7 cellular contexts compared by ENCODE assay signal in genomic region chr1:237386362-237387143, GRCh38.
DNase-seq lines count a peak whose midpoint lies in the region; ATAC-seq and TF ChIP-seq lines count a peak whose summit lies in the region.

No MANE protein-coding gene starts in this region.

- H3K27me3 Mint-ChIP-seq in WTC11 (ENCODE audit: low read depth) = no peaks in the 10 kb centered on the region
- peaks cover 6% of the 10 kb centered on the region for H3K27me3 Mint-ChIP-seq in activated naive CD4-positive, alpha-beta T cell treated with anti-CD3 and anti-CD28 coated beads for 36 hours (ENCODE audit: low read depth)

- H3K36me3 Mint-ChIP-seq in WTC11 = no peaks in the 10 kb centered on the region
- H3K36me3 Mint-ChIP-seq in activated naive CD4-positive, alpha-beta T cell treated with anti-CD3 and anti-CD28 coated beads for 36 hours (ENCODE audit: low read depth) = no peaks in the 10 kb centered on the region

- H3K27ac Mint-ChIP-seq in WTC11 = peak overlapping the region; percentile 55; the same call in 1 of the 2 replicates
- no peak overlapping the region for H3K27ac Mint-ChIP-seq in activated naive CD4-positive, alpha-beta T cell treated with anti-CD3 and anti-CD28 coated beads for 36 hours

- H3K9me3 Mint-ChIP-seq in WTC11 = no peaks in the 10 kb centered on the region
- no peaks in the 10 kb centered on the region for H3K9me3 Mint-ChIP-seq in activated naive CD4-positive, alpha-beta T cell treated with anti-CD3 and anti-CD28 coated beads for 36 hours

- DNase-seq in GM12864 (ENCODE audit: low read depth) (no peak), KG1 (lab: John Stamatoyannopoulos, UW) (peak; percentile 21), WTC11 (ENCODE audit: low spot score) (no peak), kidney tubule cell (ENCODE audit: low spot score) (peak; percentile 26)
- no peak for DNase-seq in stimulated activated CD4-positive, alpha-beta T cell treated with anti-CD3 and anti-CD28 coated beads, Interleukin-2, amount 100 ng/mL, for 24 hours
- no peak for DNase-seq in activated naive CD4-positive, alpha-beta T cell treated with anti-CD3 and anti-CD28 coated beads for 36 hours

- POLR2A ChIA-PET in WTC11 (lab: Charles Lee) = no interaction called here

- peaks cover 13% of the 10 kb centered on the region for H3K4me1 Mint-ChIP-seq in WTC11
- no peaks in the 10 kb centered on the region for H3K4me1 Mint-ChIP-seq in activated naive CD4-positive, alpha-beta T cell treated with anti-CD3 and anti-CD28 coated beads for 36 hours (ENCODE audit: low read depth)

- CTCF ChIA-PET in WTC11 (lab: Charles Lee) = interaction anchor here (0.6 to 1.9 kb wide), 18 partner anchors 47 to 719 kb away, joined by 3 to 15 read pairs (median 4); partner anchors contain the start of gene RYR2
- CTCF ChIA-PET in activated naive CD4-positive, alpha-beta T cell treated with anti-CD3 and anti-CD28 coated beads for 36 hours (lab: Charles Lee) = interaction anchor here (0.6 to 1.8 kb wide), 14 partner anchors 18 to 1795 kb away, joined by 3 to 9 read pairs (median 4); no protein-coding TSS in a partner anchor

- ATAC-seq in WTC11 (peak; percentile 67), GM19023 (IDR thresholded peaks at IDR 0.05; ENCODE audit: unreplicated experiment) (no peak)

- TF ChIP-seq CTCF in GM12864 (IDR thresholded peaks at IDR 0.05; ENCODE audit: low read depth, low read length, missing control alignments) = peak; percentile 62
- TF ChIP-seq CTCF in WTC11 (IDR thresholded peaks at IDR 0.05) = peak; percentile 47; the same call in 1 of the 2 replicates

- H3K4me3 Mint-ChIP-seq in WTC11 = no peak overlapping the region
- no peak overlapping the region for H3K4me3 Mint-ChIP-seq in activated naive CD4-positive, alpha-beta T cell treated with anti-CD3 and anti-CD28 coated beads for 36 hours

- H3K4me3 ChIP-seq in GM12864 (ENCODE audit: low read depth, low read length) = no peak overlapping the region

- intact Hi-C loops in activated naive CD4-positive, alpha-beta T cell treated with anti-CD3 and anti-CD28 coated beads for 36 hours (cut with micrococcal nuclease) = loop anchor here (1.0 to 10.0 kb wide), 5 partner anchors 176 to 1279 kb away; partner anchors contain the start of gene RYR2

TF ChIP-seq in WTC11, 78 proteins besides CTCF, POLR2A, EP300 and RAD21 (continues in another document):
- TF ChIP-seq ZNF671 (CRISPR knock-in tag; IDR thresholded peaks at IDR 0.05) (no peak), E2F5 (CRISPR knock-in tag; IDR thresholded peaks at IDR 0.05) (no peak), ZNF219 (CRISPR knock-in tag; IDR thresholded peaks at IDR 0.05; ENCODE audit: borderline replicate concordance) (no peak), ZBTB21 (CRISPR knock-in tag; IDR thresholded peaks at IDR 0.05; ENCODE audit: borderline replicate concordance) (no peak), CDX4 (CRISPR knock-in tag; IDR thresholded peaks at IDR 0.05; ENCODE audit: borderline replicate concordance) (no peak), HMGXB4 (CRISPR knock-in tag; IDR thresholded peaks at IDR 0.05) (no peak), ATF6 (CRISPR knock-in tag; IDR thresholded peaks at IDR 0.05) (no peak), MYBL2 (CRISPR knock-in tag; IDR thresholded peaks at IDR 0.05) (no peak), JAZF1 (CRISPR knock-in tag; IDR thresholded peaks at IDR 0.05) (no peak), ELF4 (CRISPR knock-in tag; IDR thresholded peaks at IDR 0.05; ENCODE audit: low read depth) (no peak), KAT7 (CRISPR knock-in tag; IDR thresholded peaks at IDR 0.05; ENCODE audit: borderline replicate concordance) (no peak), ZNF121 (CRISPR knock-in tag; IDR thresholded peaks at IDR 0.05) (no peak), OVOL2 (CRISPR knock-in tag; IDR thresholded peaks at IDR 0.05; ENCODE audit: borderline replicate concordance) (no peak), ZNF512 (CRISPR knock-in tag; IDR thresholded peaks at IDR 0.05; ENCODE audit: borderline replicate concordance) (no peak), AFF4 (CRISPR knock-in tag; IDR thresholded peaks at IDR 0.05; ENCODE audit: borderline replicate concordance) (no peak), GABPB1 (CRISPR knock-in tag; IDR thresholded peaks at IDR 0.05) (no peak)

Comparison
In these comparisons a context has a peak if more than half of its experiments do, and no peak if none do; other contexts are left out.
1. DNase-seq: peak in KG1 (single experiment) and kidney tubule cell (single experiment); none in GM12864 (single experiment), WTC11 (single experiment), stimulated activated CD4-positive, alpha-beta T cell treated with anti-CD3 and anti-CD28 coated beads, Interleukin-2, amount 100 ng/mL, for 24 hours (0 of 2) and activated naive CD4-positive, alpha-beta T cell treated with anti-CD3 and anti-CD28 coated beads for 36 hours (single experiment).